21 cellular contexts compared by ENCODE assay signal in genomic region chr7:155984609-155985405, GRCh38.
A peak's percentile ranks its signal among the peaks of the same experiment; 100 is the strongest.
DNase-seq lines count a peak whose midpoint lies in the region; TF ChIP-seq lines count a peak whose summit lies in the region.
"Had no signal": no experiment of that assay in that cellular context is flagged by ENCODE, and none has a peak within 500 bp of the region (broad histone marks: within the 10 kb centered on the region; RNA-seq: fewer than 3 reads in every experiment).

No MANE protein-coding gene starts in this region.

- no peak overlapping the region for H3K14ac ChIP-seq in neuronal stem cell (ENCODE audit: low read length)

- H3K9ac ChIP-seq in neuronal stem cell (ENCODE audit: low read depth, low read length, poor library complexity), result no peak overlapping the region
- H3K9ac ChIP-seq: KMS-11 had no signal

- H3K36me3 Mint-ChIP-seq in activated naive CD8-positive, alpha-beta T cell treated with anti-CD3 and anti-CD28 coated beads for 36 hours, result no peaks in the 10 kb centered on the region

- H3K4ac ChIP-seq in neuronal stem cell (ENCODE audit: low read length), result no peak overlapping the region

- WGBS in neuronal stem cell (ENCODE audit: extremely low coverage in 2 of 2, insufficient read length in 2 of 2, insufficient replicate concordance in 1 of 2), 2 donors, result no CpG with 5 or more reads among the region's 15 CpGs

- no peak overlapping the region for H3K27ac Mint-ChIP-seq in activated naive CD8-positive, alpha-beta T cell treated with anti-CD3 and anti-CD28 coated beads for 36 hours

- H3K36me3 ChIP-seq in left ventricle myocardium inferior, result no peaks in the 10 kb centered on the region
- no peaks in the 10 kb centered on the region for H3K36me3 ChIP-seq in neuronal stem cell (replicated peaks in 1 of 2; ENCODE audit: control insufficient read depth in 2 of 2, insufficient read depth in 2 of 2, low read length in 2 of 2)
- no peaks in the 10 kb centered on the region for H3K36me3 ChIP-seq in BE2C

- H3K27me3 ChIP-seq in left ventricle myocardium inferior (ENCODE audit: low read depth), result peaks cover 76% of the 10 kb centered on the region
- peaks cover 0 to 5% (median 0%) of the 10 kb centered on the region in 3 experiments for H3K27me3 ChIP-seq in neuronal stem cell (ENCODE audit: control insufficient read depth in 3 of 3, insufficient read depth in 3 of 3, low read depth in 1 of 3, low read length in 3 of 3)
- 0 out of 2 replicates have a peak, but pooled peaks cover 3% of the 10 kb centered on the region for H3K27me3 ChIP-seq in BE2C

- H4K91ac ChIP-seq in neuronal stem cell (ENCODE audit: low read depth, low read length, poor library complexity), result no peak overlapping the region

- H3K4me3 Mint-ChIP-seq in activated naive CD8-positive, alpha-beta T cell treated with anti-CD3 and anti-CD28 coated beads for 36 hours, result no peak overlapping the region

- no peak overlapping the region for H4K8ac ChIP-seq in neuronal stem cell (ENCODE audit: low read depth, low read length)

- H2BK15ac ChIP-seq in neuronal stem cell (ENCODE audit: low read length), result no peak overlapping the region

- no peak overlapping the region for H2BK120ac ChIP-seq in neuronal stem cell (ENCODE audit: low read depth, low read length)

- TF ChIP-seq CTCF in left ventricle myocardium inferior (IDR thresholded peaks at IDR 0.05; ENCODE audit: borderline replicate concordance), result no peak
- TF ChIP-seq CTCF in coronary artery (IDR thresholded peaks at IDR 0.05), result no peak
- TF ChIP-seq CTCF in BE2C (IDR thresholded peaks at IDR 0.05; ENCODE audit: low read depth, low read length), result no peak

- peaks cover 16% of the 10 kb centered on the region for H3K27me3 Mint-ChIP-seq in activated naive CD8-positive, alpha-beta T cell treated with anti-CD3 and anti-CD28 coated beads for 36 hours

- H3K18ac ChIP-seq in neuronal stem cell (ENCODE audit: low read length), result no peak overlapping the region

- intact Hi-C loops in cardiac septum (cut with DNase I), result no loop called here
- intact Hi-C loops in left ventricle myocardium inferior (cut with micrococcal nuclease), result no loop called here

- H3K4me2 ChIP-seq in neuronal stem cell (ENCODE audit: insufficient read depth, low read length, poor library complexity, severe bottlenecking), result no peak overlapping the region
- H3K4me2 ChIP-seq: KMS-11 had no signal

- H3K9me3 ChIP-seq in left ventricle myocardium inferior (replicated peaks) (peaks cover 6% of the 10 kb centered on the region), neuronal stem cell (replicated peaks in 1 of 2; ENCODE audit: control insufficient read depth in 2 of 2, insufficient read depth in 1 of 2, low read depth in 1 of 2, low read length in 2 of 2) (peaks cover 0 to 3% of the 10 kb centered on the region in 2 donors), BE2C (no peaks in the 10 kb centered on the region)

- no peaks in the 10 kb centered on the region for H3K79me1 ChIP-seq in neuronal stem cell (ENCODE audit: low read depth, low read length)

- DNase-seq in cardiac septum (ENCODE audit: low spot score), result peak; percentile 38
- DNase-seq in left ventricle myocardium inferior, result no peak
- DNase-seq in coronary artery (ENCODE audit: low spot score), result peak; percentile 63
- no peak for DNase-seq in neuronal stem cell (ENCODE audit: low spot score)
- peak; percentile 36 for DNase-seq in ureter (ENCODE audit: low spot score)
- DNase-seq in BE2C, result no peak
- no peak for DNase-seq in activated naive CD8-positive, alpha-beta T cell treated with anti-CD3 and anti-CD28 coated beads for 36 hours
- DNase-seq in amygdala (lab: John Stamatoyannopoulos, UW), result no peak
- DNase-seq: IMR-90, NCI-H1105, NCI-H146, NCI-H2029, NCI-H2171, NCI-H345, NCI-H524 treated with DMSO at 0.1 percent for 48 hours, NCI-H82, OCI-M1, Right ventricle myocardium superior had no signal

- peaks cover 3% of the 10 kb centered on the region for H3K4me1 Mint-ChIP-seq in activated naive CD8-positive, alpha-beta T cell treated with anti-CD3 and anti-CD28 coated beads for 36 hours

- peaks cover 1% of the 10 kb centered on the region for H3K9me3 Mint-ChIP-seq in activated naive CD8-positive, alpha-beta T cell treated with anti-CD3 and anti-CD28 coated beads for 36 hours

- H3K27ac ChIP-seq in left ventricle myocardium inferior (replicated peaks) (no peak overlapping the region), coronary artery (no peak overlapping the region), neuronal stem cell (replicated peaks; ENCODE audit: low read length) (no peak overlapping the region)
- H3K27ac ChIP-seq: KMS-11, SK-N-MC had no signal

- no peak overlapping the region for H2BK5ac ChIP-seq in neuronal stem cell (ENCODE audit: low read length)

- no peak overlapping the region for H2BK12ac ChIP-seq in neuronal stem cell (ENCODE audit: low read length)

- H3K4me3 ChIP-seq in left ventricle myocardium inferior, result no peak overlapping the region
- no peak overlapping the region for H3K4me3 ChIP-seq in coronary artery
- no peak overlapping the region for H3K4me3 ChIP-seq in neuronal stem cell (ENCODE audit: low read length in 2 of 2)
- H3K4me3 ChIP-seq in BE2C (ENCODE audit: low read depth, low read length), result no peak overlapping the region
- H3K4me3 ChIP-seq: GM12878, SK-N-MC had no signal

- peak overlapping the region; percentile 2 for H2AK5ac ChIP-seq in neuronal stem cell (ENCODE audit: low read depth, low read length)

- no peaks in the 10 kb centered on the region for H3K4me1 ChIP-seq in left ventricle myocardium inferior
- peaks cover 0 to 3% of the 10 kb centered on the region in 2 donors for H3K4me1 ChIP-seq in neuronal stem cell (ENCODE audit: control insufficient read depth in 2 of 2, insufficient read depth in 1 of 2, low read depth in 1 of 2, low read length in 2 of 2)
- no peaks in the 10 kb centered on the region for H3K4me1 ChIP-seq in BE2C

- H3K23ac ChIP-seq in neuronal stem cell (ENCODE audit: low read depth, low read length, poor library complexity), result no peak overlapping the region

- H2AFZ ChIP-seq in neuronal stem cell (ENCODE audit: low read length), result no peak overlapping the region

Comparison
In these comparisons a context has a peak if more than half of its experiments do, and no peak if none do; other contexts are left out.
1. DNase-seq: peak in cardiac septum (single experiment), coronary artery (single experiment) and ureter (single experiment); none in left ventricle myocardium inferior (single experiment), neuronal stem cell (single experiment), BE2C (single experiment), activated naive CD8-positive, alpha-beta T cell treated with anti-CD3 and anti-CD28 coated beads for 36 hours (single experiment) and amygdala (0 of 56).